ENCODE assay signal across 28 cellular contexts in the genomic region with DNA sequence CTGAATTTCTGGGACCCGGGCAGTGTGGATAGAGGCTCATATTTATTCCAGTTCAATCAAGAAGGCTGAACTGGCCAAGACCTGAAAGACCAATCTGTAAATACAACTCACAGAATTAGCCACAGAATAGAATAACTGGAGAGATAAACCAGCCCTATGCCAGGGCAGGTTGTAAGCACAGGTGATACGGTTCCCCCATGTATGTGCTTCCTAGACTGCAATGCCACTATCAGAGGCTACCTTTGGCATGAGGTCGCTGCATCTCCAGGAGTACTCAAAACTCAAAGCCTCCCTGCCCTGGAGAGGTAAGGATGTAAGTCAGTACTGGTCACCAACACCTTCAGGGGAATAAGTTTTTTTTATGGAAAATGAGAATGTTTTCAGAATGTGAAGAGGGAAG.
"Had no signal": no experiment of that assay in that cellular context is flagged by ENCODE, and none has a peak within 500 bp of the region (broad histone marks: within the 10 kb centered on the region; RNA-seq: fewer than 3 reads in every experiment).

No MANE protein-coding gene starts in this region.

- H3K4me3 ChIP-seq: left lung, lower lobe of right lung, prostate gland, sigmoid colon, stomach, testis, tibial nerve, upper lobe of right lung had no signal

- H3K9me3 ChIP-seq: left lung, lower lobe of right lung, prostate gland, sigmoid colon, stomach, testis, tibial nerve, upper lobe of right lung had no signal

- H3K27ac ChIP-seq: left lung, lower lobe of right lung, prostate gland, sigmoid colon, stomach, testis, tibial nerve, upper lobe of right lung had no signal

- H3K36me3 ChIP-seq: left lung, lower lobe of right lung, prostate gland, sigmoid colon, stomach, tibial nerve, upper lobe of right lung had no signal

- DNase-seq: head of caudate nucleus; hypothalamus; immature natural killer cell; kidney; left colon; left lung; lower lobe of right lung; mammary epithelial cell; mesenchymal stem cell; naive thymus-derived CD8-positive, alpha-beta T cell; nucleus accumbens; retina; right cardiac atrium; sigmoid colon; small intestine; stimulated activated CD4-positive, alpha-beta T cell treated with anti-CD3 and anti-CD28 coated beads, Interleukin-1b, Interleukin-23, amount 100 ng/mL, for 48 hours; stimulated activated CD4-positive, alpha-beta T cell treated with anti-CD3 and anti-CD28 coated beads, Interleukin-2, amount 100 ng/mL, for 48 hours; stimulated activated CD4-positive, alpha-beta T cell treated with anti-CD3 and anti-CD28 coated beads, Interleukin-4, amount 100 ng/mL, for 4 hours; stimulated activated CD8-positive, alpha-beta memory T cell treated with anti-CD3 and anti-CD28 coated beads, Interleukin-4, amount 100 ng/mL, for 48 hours; stimulated activated naive CD4-positive, alpha-beta T cell treated with Interleukin-2 at 50 U/mL for 16 hours; stomach; testis; upper lobe of right lung had no signal

- FAIRE-seq: islet of Langerhans, kidney, small intestine, urothelium cell line had no signal

- H3K4me1 ChIP-seq: left lung, lower lobe of right lung, prostate gland, testis, upper lobe of right lung had no signal

- ATAC-seq: left colon; left lung; lower lobe of right lung; naive thymus-derived CD8-positive, alpha-beta T cell; right cardiac atrium; stimulated activated memory B cell treated with anti-CD40 and anti-IgM and Interleukin-4, amounts not matched to agents 10 μg/mL and 1 μg/mL and 100 μg/mL, for 72 hours; upper lobe of right lung had no signal

- H3K27me3 ChIP-seq: left lung, sigmoid colon, stomach, testis, tibial nerve, upper lobe of right lung had no signal
